In genomic region chr4:76622717-76623116, GRCh38 we compare ENCODE assay signal across 17 cellular contexts.
DNase-seq lines count a peak whose midpoint lies in the region; ATAC-seq, FAIRE-seq and TF ChIP-seq lines count a peak whose summit lies in the region.
"Had no signal": no experiment of that assay in that cellular context is flagged by ENCODE, and none has a peak within 500 bp of the region (broad histone marks: within the 10 kb centered on the region; RNA-seq: fewer than 3 reads in every experiment).

No MANE protein-coding gene starts in this region.

- TF ChIP-seq RAD21 in HepG2 (CRISPR knock-in tag; IDR thresholded peaks at IDR 0.05): no peak

- H3K27ac ChIP-seq in PC-9 (peak overlapping the region; percentile 67), coronary artery (peak overlapping the region; percentile 79 to 86), muscle layer of colon (ENCODE audit: low read depth, low read length) (peak overlapping the region; percentile 86), upper lobe of left lung (peak overlapping the region; percentile 64 to 81 (median 76)), HepG2 (ENCODE audit: extremely low read length, insufficient read depth, low read length) (no peak overlapping the region)
- H3K27ac ChIP-seq: BLaER1 treated with 17β-estradiol and CSF1 and Interleukin-3, amounts not matched to agents 10 nM and 100 nM; gastrocnemius medialis had no signal

- BruUV-seq in PC-9 (replicated peaks; lab: Mats Ljungman, UMichigan): no TSS peak
- BruUV-seq in HepG2 (replicated peaks; lab: Mats Ljungman, UMichigan): no TSS peak

- in situ Hi-C loops in HepG2 (cut with HindIII; ENCODE audit: extremely low pct_ligation_motif_present, low pct_unique_long_range_greater_than_20kb): no loop called here

- ATAC-seq in upper lobe of left lung (ENCODE audit: low FRiP score in 2 of 2): no peak
- no peak for ATAC-seq in GM18517 (IDR thresholded peaks at IDR 0.05; ENCODE audit: unreplicated experiment)
- ATAC-seq in HepG2: no peak
- ATAC-seq: activated CD8-positive, alpha-beta T cell treated with anti-CD3 and anti-CD28 coated beads, Interleukin-2, amount 10 ng/mL, durations not matched to agents 7 days and 5 days; gastrocnemius medialis; K562; WTC11 had no signal

- H4K20me1 ChIP-seq in PC-9 (ENCODE audit: insufficient read depth) (no peaks in the 10 kb centered on the region), HepG2 (ENCODE audit: insufficient read depth, low read length) (no peaks in the 10 kb centered on the region)
- H4K20me1 ChIP-seq: BLaER1 treated with 17β-estradiol and CSF1 and Interleukin-3, amounts not matched to agents 10 nM and 100 nM had no signal

- H3K9me2 ChIP-seq in PC-9 (ENCODE audit: insufficient read depth): no peaks in the 10 kb centered on the region

- WGBS in upper lobe of left lung, 2 donors: 27 to 57% methylated on average over 1 of the region's 1 CpG
- WGBS in HepG2 (ENCODE audit: low lambda C conversion rate): 11% methylated on average over 1 of the region's 1 CpG

- H3K4me3 ChIP-seq in PC-9 (peak overlapping the region; percentile 15; the same call in 1 of the 2 replicates), coronary artery (no peak overlapping the region), muscle layer of colon (ENCODE audit: low read depth in 1 of 2, low read length in 2 of 2) (no peak overlapping the region), upper lobe of left lung (no peak overlapping the region), HepG2 (replicated peaks in 1 of 3; ENCODE audit: insufficient read depth in 1 of 3, low read depth in 2 of 3, low read length in 3 of 3) (no peak overlapping the region)
- H3K4me3 ChIP-seq: BLaER1 treated with 17β-estradiol and CSF1 and Interleukin-3, amounts not matched to agents 10 nM and 100 nM; gastrocnemius medialis; K562; tibial nerve had no signal

- no peak for FAIRE-seq in HepG2 (lab: Jason Lieb, UNC)
- FAIRE-seq: K562 had no signal

- H2AFZ ChIP-seq in PC-9 (no peak overlapping the region; the same call in 1 of the 2 replicates), HepG2 (ENCODE audit: low read length) (no peak overlapping the region)

- H3F3A ChIP-seq in PC-9 (ENCODE audit: insufficient read depth, low read depth): peaks cover 27% of the 10 kb centered on the region

- TF ChIP-seq CTCF in PC-9 (conservative IDR thresholded peaks at IDR 0.05) (no peak), coronary artery (IDR thresholded peaks at IDR 0.05) (no peak), upper lobe of left lung (IDR thresholded peaks at IDR 0.05) (no peak), HepG2 (CRISPR knock-in tag; IDR thresholded peaks at IDR 0.05) (no peak)

- H3K79me2 ChIP-seq in PC-9 (ENCODE audit: low read depth): no peaks in the 10 kb centered on the region
- H3K79me2 ChIP-seq in HepG2 (ENCODE audit: insufficient read depth, low read length): no peaks in the 10 kb centered on the region

- no peak for TF ChIP-seq EP300 in upper lobe of left lung (IDR thresholded peaks at IDR 0.05)
- TF ChIP-seq EP300 in HepG2 (IDR thresholded peaks at IDR 0.05; ENCODE audit: low read depth in 2 of 2, low read length in 2 of 2): no peak
- no peak for TF ChIP-seq EP300 in HepG2 (CRISPR knock-in tag; IDR thresholded peaks at IDR 0.05; ENCODE audit: borderline replicate concordance)

- H3K27me3 ChIP-seq in PC-9 (ENCODE audit: insufficient read depth, low read depth) (no peaks in the 10 kb centered on the region), muscle layer of colon (ENCODE audit: control insufficient read depth in 1 of 2, insufficient read depth in 2 of 2, low read length in 2 of 2) (no peaks in the 10 kb centered on the region), upper lobe of left lung (no peaks in the 10 kb centered on the region), HepG2 (ENCODE audit: control insufficient read depth in 1 of 2, insufficient read depth in 2 of 2, low read length in 2 of 2) (peaks cover 1 to 4% of the 10 kb centered on the region in 2 experiments; a peak in 2 of 5 replicates)
- H3K27me3 ChIP-seq: BLaER1 treated with 17β-estradiol and CSF1 and Interleukin-3, amounts not matched to agents 10 nM and 100 nM; tibial nerve had no signal

- H3K4me2 ChIP-seq in PC-9 (peak overlapping the region; percentile 67), HepG2 (ENCODE audit: low read depth, low read length) (no peak overlapping the region)
- H3K4me2 ChIP-seq: BLaER1 treated with 17β-estradiol and CSF1 and Interleukin-3, amounts not matched to agents 10 nM and 100 nM had no signal

- no peak overlapping the region for H3K9ac ChIP-seq in muscle layer of colon (ENCODE audit: low read length)
- no peak overlapping the region for H3K9ac ChIP-seq in HepG2 (ENCODE audit: insufficient read depth, low read depth, low read length)
- H3K9ac ChIP-seq: BLaER1 treated with 17β-estradiol and CSF1 and Interleukin-3, amounts not matched to agents 10 nM and 100 nM had no signal

- POLR2A ChIA-PET in PC-9 (lab: Charles Lee; ENCODE audit: unreplicated experiment) (interaction anchor here (0.6 to 1.2 kb wide), 4 partner anchors 37 to 1580 kb away, joined by 3 to 8 read pairs (median 5); no protein-coding TSS in a partner anchor), HepG2 (lab: Yijun Ruan, JAX) (no interaction called here)

- intact Hi-C loops in PC-9 (cut with micrococcal nuclease; ENCODE audit: unreplicated experiment): loop anchor here (1.0 to 5.0 kb wide), 2 partner anchors 32 to 45 kb away; no protein-coding TSS in a partner anchor
- intact Hi-C loops in HepG2 (cut with micrococcal nuclease; ENCODE audit: unreplicated experiment): no loop called here

- DNase-seq in PC-9 (no peak), coronary artery (ENCODE audit: low spot score) (no peak), upper lobe of left lung (no peak), DMS153 (lab: John Stamatoyannopoulos, UW) (no peak), HepG2 (ENCODE audit: low spot score) (no peak)
- no peak for DNase-seq in stimulated activated CD4-positive, alpha-beta T cell treated with anti-CD3 and anti-CD28 coated beads, Interleukin-4, amount 100 ng/mL, for 1 hour
- DNase-seq: activated CD8-positive, alpha-beta T cell treated with anti-CD3 and anti-CD28 coated beads, Interleukin-2, amount 10 ng/mL, durations not matched to agents 7 days and 5 days; gastrocnemius medialis; NCI-H1105 treated with DMSO at 0.1 percent for 48 hours; stimulated activated CD4-positive, alpha-beta T cell treated with anti-CD3 and anti-CD28 coated beads, Interleukin-4, amount 100 ng/mL, for 4 hours; T-helper 1 cell had no signal

- H3K36me3 ChIP-seq in PC-9 (ENCODE audit: low read depth) (no peaks in the 10 kb centered on the region), muscle layer of colon (ENCODE audit: insufficient read depth, low read length) (no peaks in the 10 kb centered on the region), upper lobe of left lung (no peaks in the 10 kb centered on the region), HepG2 (replicated peaks in 1 of 2; ENCODE audit: control insufficient read depth in 1 of 2, insufficient read depth in 2 of 2, low read length in 2 of 2) (no peaks in the 10 kb centered on the region)
- H3K36me3 ChIP-seq: BLaER1 treated with 17β-estradiol and CSF1 and Interleukin-3, amounts not matched to agents 10 nM and 100 nM; gastrocnemius medialis; tibial nerve had no signal

- H3K9me3 ChIP-seq in PC-9 (ENCODE audit: insufficient read depth, low read depth) (no peaks in the 10 kb centered on the region), muscle layer of colon (ENCODE audit: low read length) (no peaks in the 10 kb centered on the region), upper lobe of left lung (no peaks in the 10 kb centered on the region), HepG2 (ENCODE audit: low read length) (no peaks in the 10 kb centered on the region)
- H3K9me3 ChIP-seq: BLaER1 treated with 17β-estradiol and CSF1 and Interleukin-3, amounts not matched to agents 10 nM and 100 nM; gastrocnemius medialis; tibial nerve had no signal

- CTCF ChIA-PET in PC-9 (lab: Charles Lee) (no interaction called here), HepG2 (lab: Yijun Ruan, JAX; ENCODE audit: low intra/inter-chr PET ratio, low total read pairs) (no interaction called here)

- peaks cover 45% of the 10 kb centered on the region for H3K4me1 ChIP-seq in PC-9 (replicated peaks; ENCODE audit: insufficient read depth)
- peaks cover 43% of the 10 kb centered on the region for H3K4me1 ChIP-seq in muscle layer of colon (ENCODE audit: insufficient read depth, low read length)
- peaks cover 0 to 35% (median 12%) of the 10 kb centered on the region in 4 donors for H3K4me1 ChIP-seq in upper lobe of left lung
- H3K4me1 ChIP-seq in HepG2 (ENCODE audit: insufficient read depth, low read length): no peaks in the 10 kb centered on the region

- TF ChIP-seq POLR2A in upper lobe of left lung (IDR thresholded peaks at IDR 0.05) (no peak), HepG2 (IDR thresholded peaks at IDR 0.05; ENCODE audit: insufficient read depth in 1 of 2, low read depth in 2 of 2, low read length in 2 of 2) (no peak)

TF ChIP-seq in HepG2, 621 proteins besides CTCF, POLR2A, EP300 and RAD21 (continues in another document):
- TF ChIP-seq ZFYVE20 (CRISPR knock-in tag; IDR thresholded peaks at IDR 0.05; ENCODE audit: borderline replicate concordance, low read depth) (no peak), IRF9 (CRISPR knock-in tag; IDR thresholded peaks at IDR 0.05; ENCODE audit: borderline replicate concordance) (no peak), KLF16 (CRISPR knock-in tag; IDR thresholded peaks at IDR 0.05) (no peak), ZNF256 (CRISPR knock-in tag; conservative IDR thresholded peaks at IDR 0.05) (no peak), ZNF382 (CRISPR knock-in tag; IDR thresholded peaks at IDR 0.05; ENCODE audit: borderline replicate concordance) (no peak), ZNF350 (CRISPR knock-in tag; IDR thresholded peaks at IDR 0.05; ENCODE audit: borderline replicate concordance, low read depth) (no peak), E2F1 (CRISPR knock-in tag; IDR thresholded peaks at IDR 0.05) (no peak), ZNF776 (CRISPR knock-in tag; IDR thresholded peaks at IDR 0.05) (no peak), ZNF547 (CRISPR knock-in tag; IDR thresholded peaks at IDR 0.05) (no peak)
